8 cellular contexts compared by ENCODE assay signal in the genomic region with DNA sequence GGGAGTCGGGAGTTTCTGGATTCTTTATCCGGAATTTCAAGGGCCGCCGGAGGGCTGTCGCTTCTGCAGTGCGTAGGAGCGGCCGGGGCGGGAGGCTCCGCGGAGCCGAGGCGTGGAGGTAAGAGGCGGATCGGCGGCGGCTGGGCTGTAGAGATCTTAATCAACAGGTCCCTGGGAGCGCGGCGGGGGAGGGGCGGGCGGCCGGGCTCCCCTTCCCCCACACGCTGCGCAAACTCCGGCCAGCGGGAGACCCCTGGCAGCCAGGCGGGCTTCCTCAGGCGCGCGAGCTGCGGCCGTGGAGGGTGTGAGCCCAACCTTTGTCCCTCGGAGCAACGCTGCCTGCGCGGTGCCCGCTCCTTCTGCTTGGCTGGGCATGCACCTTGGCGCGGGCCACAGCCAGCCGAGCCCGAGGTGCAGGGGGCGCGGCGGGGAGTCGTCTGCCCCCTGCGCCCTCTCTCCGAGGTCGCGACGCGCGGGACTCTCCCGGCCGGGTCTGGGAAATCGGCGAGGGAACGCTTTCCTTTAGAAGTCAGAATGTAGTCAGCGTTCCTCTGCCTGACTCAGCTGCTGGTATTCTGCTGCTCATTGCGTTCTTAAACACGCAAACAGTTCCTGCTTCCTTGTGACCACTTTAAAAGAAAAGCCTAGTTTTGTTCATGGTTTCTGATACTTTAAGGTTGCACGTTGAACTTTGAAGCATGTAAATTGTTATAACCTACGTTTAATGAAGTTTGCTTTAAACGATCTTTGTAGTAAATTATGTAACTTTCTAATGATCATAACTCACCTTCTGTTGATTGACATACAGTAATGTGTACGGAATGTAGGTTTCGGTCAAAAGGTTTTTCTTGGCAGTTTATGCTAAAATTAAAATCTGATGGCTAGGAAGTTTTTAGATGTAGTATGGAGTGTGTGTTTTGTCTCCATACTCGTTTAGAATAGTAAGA. TPM values are rescaled to one million over a fixed set of nuclear protein-coding genes. Genes with fewer than 3 reads are reported as not detected.
DNase-seq lines count a peak whose midpoint lies in the region; TF ChIP-seq lines count a peak whose summit lies in the region.

A gene (plus strand): TSS at position 20 of the 947 bp plus-strand sequence. CDS start 37,736 bp downstream, outside the sequence.

- peak within 1 kb of the TSS; percentile 85 for H3K27ac ChIP-seq in fibroblast of lung (ENCODE audit: insufficient read depth, low read length)
- H3K27ac ChIP-seq in muscle layer of duodenum (ENCODE audit: low read length), result peak within 1 kb of the TSS; percentile 92
- peak within 1 kb of the TSS; percentile 95 to 98 for H3K27ac ChIP-seq in testis

- H3K4me1 ChIP-seq in fibroblast of lung (ENCODE audit: control insufficient read depth, extremely low read depth, insufficient read depth, low read length) (peaks cover 2% of the 10 kb centered on the region), muscle layer of duodenum (ENCODE audit: control insufficient read depth in 1 of 2, insufficient read depth in 2 of 2, low read length in 2 of 2) (peaks cover 4 to 19% of the 10 kb centered on the region in 2 donors), testis (peaks cover 9% of the 10 kb centered on the region)

- intact Hi-C loops in activated CD4-positive, alpha-beta memory T cell treated with anti-CD3 and anti-CD28 coated beads for 36 hours (cut with micrococcal nuclease), result loop anchor here (1.0 to 10.0 kb wide), 5 partner anchors 46 to 733 kb away; a partner anchor contains a TSS
- intact Hi-C loops in testis (cut with DNase I; ENCODE audit: low total_unique reads), result loop anchor here (5.0 kb wide), 1 partner anchor 116 kb away; a partner anchor contains a TSS

- peak within 1 kb of the TSS; percentile 91 for H3K4me2 ChIP-seq in fibroblast of lung (ENCODE audit: extremely low read depth, insufficient read depth, low read length)

- no peaks in the 10 kb centered on the region for H3K36me3 Mint-ChIP-seq in activated CD4-positive, alpha-beta memory T cell treated with anti-CD3 and anti-CD28 coated beads for 36 hours

- POLR2A ChIA-PET in HEK293T (lab: Yijun Ruan, JAX), result interaction anchor here (1.1 to 2.0 kb wide), 6 partner anchors 11 to 54 kb away, joined by 3 to 7 read pairs (median 4); no protein-coding TSS in a partner anchor
- POLR2A ChIA-PET in activated CD4-positive, alpha-beta memory T cell treated with anti-CD3 and anti-CD28 coated beads for 36 hours (lab: Charles Lee), result interaction anchor here (0.6 to 2.8 kb wide), 5 partner anchors 44 to 734 kb away, joined by 3 to 9 read pairs (median 3); a partner anchor contains a TSS

- no peak for TF ChIP-seq POLR2A in testis (IDR thresholded peaks at IDR 0.05)

- TF ChIP-seq CTCF in fibroblast of lung (conservative IDR thresholded peaks at IDR 0.05 in 1 of 2, IDR thresholded peaks at IDR 0.05 in 1 of 2; ENCODE audit: low read depth in 1 of 2, low read length in 2 of 2), result no peak
- no peak for TF ChIP-seq CTCF in testis (IDR thresholded peaks at IDR 0.05)

- peaks cover 3% of the 10 kb centered on the region; the same call in 1 of the 2 replicates for H3K36me3 ChIP-seq in MG63
- no peaks in the 10 kb centered on the region for H3K36me3 ChIP-seq in fibroblast of lung (ENCODE audit: control insufficient read depth, insufficient read depth, low read length)
- no peaks in the 10 kb centered on the region for H3K36me3 ChIP-seq in muscle layer of duodenum (ENCODE audit: control insufficient read depth in 1 of 2, insufficient read depth in 2 of 2, low read length in 2 of 2)
- no peaks in the 10 kb centered on the region for H3K36me3 ChIP-seq in testis (ENCODE audit: low read depth, missing control alignments)

- H4K20me1 ChIP-seq in fibroblast of lung (ENCODE audit: control insufficient read depth, extremely low read depth, insufficient read depth, low read length), result no peaks in the 10 kb centered on the region

- 1% methylated on average over 49 to 66 of the region's 67 CpGs for WGBS in testis, 2 donors

- peaks cover 43% of the 10 kb centered on the region for H3K79me2 ChIP-seq in fibroblast of lung (ENCODE audit: control insufficient read depth, insufficient read depth, low read length)

- H3K9me3 Mint-ChIP-seq in activated CD4-positive, alpha-beta memory T cell treated with anti-CD3 and anti-CD28 coated beads for 36 hours, result no peaks in the 10 kb centered on the region

- peak within 1 kb of the TSS; percentile 83 for H3K27ac Mint-ChIP-seq in activated CD4-positive, alpha-beta memory T cell treated with anti-CD3 and anti-CD28 coated beads for 36 hours

- DNase-seq in activated CD8-positive, alpha-beta memory T cell treated with anti-CD3 and anti-CD28 coated beads, Interleukin-2, amount 50 U/mL, for 24 hours (ENCODE audit: extremely low read depth), result peak; percentile 10
- no peak for DNase-seq in activated CD8-positive, alpha-beta memory T cell treated with anti-CD3 and anti-CD28 coated beads, Interleukin-2, amount 50 U/mL, for 48 hours
- DNase-seq in HEK293T (ENCODE audit: extremely low spot score), result peak; percentile 58
- peak; percentile 58 for DNase-seq in MG63
- peak; percentile 67 for DNase-seq in activated CD4-positive, alpha-beta memory T cell treated with anti-CD3 and anti-CD28 coated beads for 36 hours
- DNase-seq in fibroblast of lung (ENCODE audit: low read depth in 2 of 2), result peak; percentile 76 to 88
- DNase-seq in testis, result peak; percentile 59

- peak within 1 kb of the TSS; percentile 86 for H3K9ac ChIP-seq in fibroblast of lung (ENCODE audit: insufficient read depth, low read length)

- H3K27me3 ChIP-seq in MG63 (no peaks in the 10 kb centered on the region), fibroblast of lung (ENCODE audit: control insufficient read depth, insufficient read depth, low read length) (no peaks in the 10 kb centered on the region), muscle layer of duodenum (ENCODE audit: low read depth, low read length) (no peaks in the 10 kb centered on the region), testis (no peaks in the 10 kb centered on the region)

- H3K4me3 ChIP-seq in MG63 (peak within 1 kb of the TSS; percentile 90), fibroblast of lung (replicated peaks in 1 of 4; ENCODE audit: control extremely low read depth in 1 of 4, insufficient read depth in 1 of 4, low read depth in 3 of 4, low read length in 4 of 4) (peak within 1 kb of the TSS; percentile 56 to 90 (median 74)), muscle layer of duodenum (ENCODE audit: low read depth in 1 of 2, low read length in 2 of 2) (peak within 1 kb of the TSS; percentile 83 to 91), testis (peak within 1 kb of the TSS; percentile 81 to 93)

- peak within 1 kb of the TSS; percentile 78 for H2AFZ ChIP-seq in fibroblast of lung (ENCODE audit: low read length)

- H3K4me1 Mint-ChIP-seq in activated CD4-positive, alpha-beta memory T cell treated with anti-CD3 and anti-CD28 coated beads for 36 hours (ENCODE audit: low read depth), result peaks cover 8% of the 10 kb centered on the region

- H3K27me3 Mint-ChIP-seq in activated CD4-positive, alpha-beta memory T cell treated with anti-CD3 and anti-CD28 coated beads for 36 hours, result no peaks in the 10 kb centered on the region

- CTCF ChIA-PET in HEK293T (lab: Yijun Ruan, JAX), result no interaction called here
- CTCF ChIA-PET in activated CD4-positive, alpha-beta memory T cell treated with anti-CD3 and anti-CD28 coated beads for 36 hours (lab: Charles Lee), result interaction anchor here (1.1 to 1.3 kb wide), 3 partner anchors 44 to 118 kb away, joined by 3 to 6 read pairs (median 3); a partner anchor contains a TSS

- peak within 1 kb of the TSS; percentile 82 for H3K4me3 Mint-ChIP-seq in activated CD4-positive, alpha-beta memory T cell treated with anti-CD3 and anti-CD28 coated beads for 36 hours

- no peaks in the 10 kb centered on the region for H3K9me3 ChIP-seq in MG63
- no peaks in the 10 kb centered on the region for H3K9me3 ChIP-seq in fibroblast of lung (ENCODE audit: control insufficient read depth, insufficient read depth, low read depth, low read length)
- H3K9me3 ChIP-seq in muscle layer of duodenum (ENCODE audit: control insufficient read depth in 1 of 2, low read length in 2 of 2), result no peaks in the 10 kb centered on the region
- H3K9me3 ChIP-seq in testis, result no peaks in the 10 kb centered on the region

TF ChIP-seq in HEK293T, 16 proteins besides CTCF, POLR2A, EP300 and RAD21:
- TF ChIP-seq FOXM1 (IDR thresholded peaks at IDR 0.05; ENCODE audit: borderline replicate concordance) (no peak), FOXA1 (IDR thresholded peaks at IDR 0.05) (no peak), L3MBTL2 (conservative IDR thresholded peaks at IDR 0.05) (peak; percentile 57), ARNT (IDR thresholded peaks at IDR 0.05) (no peak; the same call in 1 of the 2 replicates), TARDBP (IDR thresholded peaks at IDR 0.05) (no peak), CTBP1 (IDR thresholded peaks at IDR 0.05; ENCODE audit: borderline replicate concordance) (no peak), SP1 (IDR thresholded peaks at IDR 0.05) (no peak)
- TF ChIP-seq, protein P1, sequence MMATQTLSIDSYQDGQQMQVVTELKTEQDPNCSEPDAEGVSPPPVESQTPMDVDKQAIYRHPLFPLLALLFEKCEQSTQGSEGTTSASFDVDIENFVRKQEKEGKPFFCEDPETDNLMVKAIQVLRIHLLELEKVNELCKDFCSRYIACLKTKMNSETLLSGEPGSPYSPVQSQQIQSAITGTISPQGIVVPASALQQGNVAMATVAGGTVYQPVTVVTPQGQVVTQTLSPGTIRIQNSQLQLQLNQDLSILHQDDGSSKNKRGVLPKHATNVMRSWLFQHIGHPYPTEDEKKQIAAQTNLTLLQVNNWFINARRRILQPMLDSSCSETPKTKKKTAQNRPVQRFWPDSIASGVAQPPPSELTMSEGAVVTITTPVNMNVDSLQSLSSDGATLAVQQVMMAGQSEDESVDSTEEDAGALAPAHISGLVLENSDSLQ (IDR thresholded peaks at IDR 0.05), result peak; percentile 94

RNA-seq across cellular contexts. Expression of the gene that starts here (rescaled TPM):
- total RNA-seq in MG63 (2014; rRNA removed; shearing (Covaris generic); ENCODE audit: low replicate concordance), result 8.5 and 16.3 TPM in 2 replicates
- 1 to 10 TPM; 8.1 to 9.7 TPM for total RNA-seq in activated CD4-positive, alpha-beta memory T cell treated with anti-CD3 and anti-CD28 coated beads for 36 hours
- total RNA-seq in fibroblast of lung (17.7 and 32.0 TPM in 2 replicates), testis (10 to 100 TPM; 25.4 to 27.3 TPM)
- polyA plus RNA-seq in fibroblast of lung (24.9 and 25.6 TPM in 2 replicates), testis (ENCODE audit: insufficient read depth, low read depth, low replicate concordance) (13.5 TPM)
- polyA plus RNA-seq in fibroblast of lung (2012), result 18.1 and 18.2 TPM in 2 replicates
- polyA minus RNA-seq in fibroblast of lung (ENCODE audit: low replicate concordance), result 3.9 and 14.4 TPM in 2 replicates
